Comparison of ENCODE assay signal across 12 cellular contexts in the genomic region with DNA sequence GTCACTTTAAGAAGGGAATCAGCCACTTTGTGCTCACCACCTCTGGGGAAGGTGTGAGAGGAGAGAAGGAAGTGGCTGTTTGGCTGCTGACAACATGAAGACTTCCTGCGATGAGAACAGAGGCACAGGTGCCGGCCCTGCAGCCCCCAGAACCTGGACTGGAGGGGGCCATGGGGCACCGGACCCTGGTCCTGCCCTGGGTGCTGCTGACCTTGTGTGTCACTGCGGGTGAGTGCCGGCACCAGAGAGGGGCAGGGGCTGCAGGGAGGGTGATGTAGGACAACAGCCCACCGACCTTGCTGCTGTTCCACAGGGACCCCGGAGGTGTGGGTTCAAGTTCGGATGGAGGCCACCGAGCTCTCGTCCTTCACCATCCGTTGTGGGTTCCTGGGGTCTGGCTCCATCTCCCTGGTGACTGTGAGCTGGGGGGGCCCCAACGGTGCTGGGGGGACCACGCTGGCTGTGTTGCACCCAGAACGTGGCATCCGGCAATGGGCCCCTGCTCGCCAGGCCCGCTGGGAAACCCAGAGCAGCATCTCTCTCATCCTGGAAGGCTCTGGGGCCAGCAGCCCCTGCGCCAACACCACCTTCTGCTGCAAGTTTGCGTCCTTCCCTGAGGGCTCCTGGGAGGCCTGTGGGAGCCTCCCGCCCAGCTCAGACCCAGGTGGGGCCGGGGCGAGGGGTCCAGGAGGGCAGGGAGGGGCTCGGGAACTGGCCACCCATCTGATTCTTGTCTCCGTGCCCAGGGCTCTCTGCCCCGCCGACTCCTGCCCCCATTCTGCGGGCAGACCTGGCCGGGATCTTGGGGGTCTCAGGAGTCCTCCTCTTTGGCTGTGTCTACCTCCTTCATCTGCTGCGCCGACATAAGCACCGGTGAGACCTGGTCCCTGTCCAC. TPM values are rescaled to one million over a fixed set of nuclear protein-coding genes. Genes with fewer than 3 reads are reported as not detected.
DNase-seq lines count a peak whose midpoint lies in the region; ATAC-seq and TF ChIP-seq lines count a peak whose summit lies in the region.
"Not testable (repeated sequence)": the region's sequence is repeated elsewhere in the genome, so short reads cannot be mapped to it uniquely, and the experiment has no call there.
"Had no signal": no experiment of that assay in that cellular context is flagged by ENCODE, and none has a peak within 500 bp of the region (broad histone marks: within the 10 kb centered on the region; RNA-seq: fewer than 3 reads in every experiment).

Gene PVRIG (plus strand): TSS at position 149 of the 895 bp plus-strand sequence. CDS start 22 bp downstream, at position 171.

- H3K36me3 ChIP-seq in CD4-positive, alpha-beta memory T cell (ENCODE audit: insufficient read depth, low read length); Karpas-422 (ENCODE audit: insufficient read depth, low read length); rectal smooth muscle tissue (ENCODE audit: control insufficient read depth, insufficient read depth, low read length): not testable (repeated sequence)
- peaks cover 0 to 38% (median 0%) of the 10 kb centered on the region in 3 donors for H3K36me3 ChIP-seq in esophagus squamous epithelium

- peaks cover 28 to 82% (median 52%) of the 10 kb centered on the region in 4 donors for H3K4me1 Mint-ChIP-seq in CD4-positive, alpha-beta memory T cell
- peaks cover 56% of the 10 kb centered on the region for H3K4me1 Mint-ChIP-seq in activated CD4-positive, alpha-beta T cell treated with anti-CD3 and anti-CD28 coated beads for 36 hours
- peaks cover 66% of the 10 kb centered on the region for H3K4me1 Mint-ChIP-seq in activated T-cell treated with anti-CD3 and anti-CD28 coated beads, Interleukin-2, amount 50 U/mL, for 24 hours (ENCODE audit: low read depth)
- peaks cover 57% of the 10 kb centered on the region for H3K4me1 Mint-ChIP-seq in activated naive CD8-positive, alpha-beta T cell (ENCODE audit: low read depth)

- H3K9me2 ChIP-seq in Karpas-422 (replicated peaks; ENCODE audit: insufficient read depth, low read length) = not testable (repeated sequence)

- peak within 1 kb of the TSS; percentile 54 for H3K4me2 ChIP-seq in Karpas-422 (ENCODE audit: low read depth, low read length, poor library complexity, severe bottlenecking)

- CTCF ChIA-PET in CD4-positive, alpha-beta memory T cell (lab: Charles Lee; ENCODE audit: partially characterized antibody) = interaction anchor here (1.1 to 5.3 kb wide), 3 partner anchors 32 to 138 kb away, joined by 3 to 108 read pairs (median 3); no protein-coding TSS in a partner anchor
- CTCF ChIA-PET in activated CD4-positive, alpha-beta T cell treated with anti-CD3 and anti-CD28 coated beads for 36 hours (lab: Charles Lee) = interaction anchor here (0.6 to 1.2 kb wide), 4 partner anchors 9 to 170 kb away, joined by 3 read pairs; no protein-coding TSS in a partner anchor

- 63 to 83% methylated on average over 6 to 8 of the region's 31 CpGs for WGBS in esophagus squamous epithelium, 2 donors

- H3K4me3 Mint-ChIP-seq in CD4-positive, alpha-beta memory T cell = peak within 1 kb of the TSS; percentile 92 to 98 (median 96)
- peak within 1 kb of the TSS; percentile 96 for H3K4me3 Mint-ChIP-seq in activated CD4-positive, alpha-beta T cell treated with anti-CD3 and anti-CD28 coated beads for 36 hours
- peak within 1 kb of the TSS; percentile 94 for H3K4me3 Mint-ChIP-seq in activated T-cell treated with anti-CD3 and anti-CD28 coated beads, Interleukin-2, amount 50 U/mL, for 24 hours
- peak within 1 kb of the TSS; percentile 97 for H3K4me3 Mint-ChIP-seq in activated naive CD8-positive, alpha-beta T cell

- H2AFZ ChIP-seq in Karpas-422 (ENCODE audit: low read length) = not testable (repeated sequence)

- H3K27me3 Mint-ChIP-seq in CD4-positive, alpha-beta memory T cell; activated CD4-positive, alpha-beta T cell treated with anti-CD3 and anti-CD28 coated beads for 36 hours; activated T-cell treated with anti-CD3 and anti-CD28 coated beads, Interleukin-2, amount 50 U/mL, for 24 hours; activated naive CD8-positive, alpha-beta T cell: not testable (repeated sequence)

- peaks cover 61% of the 10 kb centered on the region for H3K4me1 ChIP-seq in CD4-positive, alpha-beta memory T cell (ENCODE audit: insufficient read depth, low read length)
- H3K4me1 ChIP-seq in Karpas-422 (ENCODE audit: low read length) = peaks cover 33% of the 10 kb centered on the region
- not testable (repeated sequence) for H3K4me1 ChIP-seq in esophagus squamous epithelium; rectal smooth muscle tissue (ENCODE audit: control insufficient read depth, insufficient read depth, low read length)

- peaks cover 4 to 42% of the 10 kb centered on the region in 2 donors for H3K36me3 Mint-ChIP-seq in CD4-positive, alpha-beta memory T cell
- peaks cover 53% of the 10 kb centered on the region for H3K36me3 Mint-ChIP-seq in activated CD4-positive, alpha-beta T cell treated with anti-CD3 and anti-CD28 coated beads for 36 hours (ENCODE audit: low read depth)
- peaks cover 58% of the 10 kb centered on the region for H3K36me3 Mint-ChIP-seq in activated T-cell treated with anti-CD3 and anti-CD28 coated beads, Interleukin-2, amount 50 U/mL, for 24 hours (ENCODE audit: low read depth)
- H3K36me3 Mint-ChIP-seq in activated naive CD8-positive, alpha-beta T cell = not testable (repeated sequence)

- H3K9me3 Mint-ChIP-seq in CD4-positive, alpha-beta memory T cell; activated CD4-positive, alpha-beta T cell treated with anti-CD3 and anti-CD28 coated beads for 36 hours (ENCODE audit: low read depth); activated T-cell treated with anti-CD3 and anti-CD28 coated beads, Interleukin-2, amount 50 U/mL, for 24 hours; activated naive CD8-positive, alpha-beta T cell (ENCODE audit: low read depth): not testable (repeated sequence)

- H4K20me1 ChIP-seq in Karpas-422 (ENCODE audit: insufficient read depth, low read depth, low read length) = not testable (repeated sequence)

- H3K9ac ChIP-seq in Karpas-422 (ENCODE audit: low read length) = peak within 1 kb of the TSS; percentile 73
- not testable (repeated sequence) for H3K9ac ChIP-seq in rectal smooth muscle tissue (ENCODE audit: low read length)

- peak within 1 kb of the TSS; percentile 84 to 91 for H3K4me3 ChIP-seq in CD4-positive, alpha-beta memory T cell (ENCODE audit: low read length in 2 of 2)
- H3K4me3 ChIP-seq in Karpas-422 (ENCODE audit: low read length) (peak within 1 kb of the TSS; percentile 55; the same call in 1 of the 2 replicates), esophagus squamous epithelium (peak within 1 kb of the TSS in 3 of 4 donors; percentile 16 to 46 (median 35)), rectal smooth muscle tissue (ENCODE audit: low read length) (peak within 1 kb of the TSS; percentile 41)

- H3K9me3 ChIP-seq in CD4-positive, alpha-beta memory T cell (ENCODE audit: control insufficient read depth in 1 of 2, low read length in 2 of 2); Karpas-422 (ENCODE audit: low read length); esophagus squamous epithelium: not testable (repeated sequence)

- intact Hi-C loops in CD4-positive, alpha-beta memory T cell (cut with micrococcal nuclease) = loop anchor here (2.0 to 5.0 kb wide), 3 partner anchors 125 to 303 kb away; partner anchors contain the start of gene TRIM4
- intact Hi-C loops in activated CD4-positive, alpha-beta T cell treated with anti-CD3 and anti-CD28 coated beads for 36 hours (cut with DNase I, micrococcal nuclease) = loop anchor here (2.0 to 5.0 kb wide), 6 partner anchors 29 to 209 kb away; partner anchors contain the start of genes GAL3ST4 (in 1 of the 2), GPC2 (in 1 of the 2), MEPCE (in 1 of the 2) and STAG3 (in 1 of the 2)
- intact Hi-C loops in esophagus squamous epithelium (cut with DNase I) = not testable (repeated sequence)

- TF ChIP-seq POLR2A in esophagus squamous epithelium (IDR thresholded peaks at IDR 0.05) = peak in 1 of 4 donors; percentile 46

- H3K79me2 ChIP-seq in Karpas-422 (ENCODE audit: low read length) = not testable (repeated sequence)

- not testable (repeated sequence) for TF ChIP-seq CTCF in esophagus squamous epithelium (IDR thresholded peaks at IDR 0.05)

- peak; percentile 36 to 62 (median 45) for DNase-seq in CD4-positive, alpha-beta memory T cell
- DNase-seq in Karpas-422; esophagus squamous epithelium (lab: John Stamatoyannopoulos, UW): not testable (repeated sequence)
- peak; percentile 73 for DNase-seq in activated CD4-positive, alpha-beta T cell treated with anti-CD3 and anti-CD28 coated beads for 36 hours
- DNase-seq in activated T-cell treated with anti-CD3 and anti-CD28 coated beads, Interleukin-2, amount 50 U/mL, for 24 hours = peak; percentile 75
- DNase-seq in stimulated activated naive CD4-positive, alpha-beta T cell (lab: John Stamatoyannopoulos, UW) = peak in 5 of 6 experiments; percentile 9 to 67 (median 58)

- peak within 1 kb of the TSS; percentile 90 for H3K27ac ChIP-seq in CD4-positive, alpha-beta memory T cell (ENCODE audit: low read depth, low read length)
- H3K27ac ChIP-seq in Karpas-422 (ENCODE audit: low read length) (peak within 1 kb of the TSS; percentile 75), esophagus squamous epithelium (peak within 1 kb of the TSS; percentile 51 to 79 (median 66))
- H3K27ac ChIP-seq in rectal smooth muscle tissue (ENCODE audit: low read depth, low read length) = not testable (repeated sequence)

- ATAC-seq in activated CD4-positive, alpha-beta T cell treated with anti-CD3 and anti-CD28 coated beads for 36 hours = peak; percentile 11

- H3K27me3 ChIP-seq in CD4-positive, alpha-beta memory T cell (ENCODE audit: insufficient read depth, low read length); Karpas-422 (ENCODE audit: low read length); esophagus squamous epithelium; rectal smooth muscle tissue (ENCODE audit: control insufficient read depth, insufficient read depth, low read length): not testable (repeated sequence)

- POLR2A ChIA-PET in CD4-positive, alpha-beta memory T cell (lab: Charles Lee; ENCODE audit: partially characterized antibody) = interaction anchor here (0.6 to 4.5 kb wide), 24 partner anchors 10 to 326 kb away, joined by 3 to 29 read pairs (median 6); partner anchors contain the start of genes AP4M1, GAL3ST4, GPC2 and LAMTOR4
- POLR2A ChIA-PET in activated CD4-positive, alpha-beta T cell treated with anti-CD3 and anti-CD28 coated beads for 36 hours (lab: Charles Lee) = interaction anchor here (0.6 to 0.9 kb wide), 2 partner anchors 53 to 366 kb away, joined by 3 read pairs; partner anchors contain the start of genes FBXO24 and LRCH4

- H3K27ac Mint-ChIP-seq in CD4-positive, alpha-beta memory T cell = peak within 1 kb of the TSS; percentile 96 to 99 (median 99)
- H3K27ac Mint-ChIP-seq in activated CD4-positive, alpha-beta T cell treated with anti-CD3 and anti-CD28 coated beads for 36 hours = peak within 1 kb of the TSS; percentile 90
- H3K27ac Mint-ChIP-seq in activated T-cell treated with anti-CD3 and anti-CD28 coated beads, Interleukin-2, amount 50 U/mL, for 24 hours = peak within 1 kb of the TSS; percentile 97
- H3K27ac Mint-ChIP-seq in activated naive CD8-positive, alpha-beta T cell = peak within 1 kb of the TSS; percentile 98

RNA-seq across cellular contexts. Expression of gene PVRIG, which starts in this region (rescaled TPM):
- 10 to 100 TPM; 77.4 to 85.2 TPM for total RNA-seq in CD4-positive, alpha-beta memory T cell
- polyA plus RNA-seq in CD4-positive, alpha-beta memory T cell = 10 to 100 TPM; 68.2 to 87.3 TPM
- 1.6 and 2.7 TPM in 2 replicates for total RNA-seq in Karpas-422 (2014; rRNA removed; shearing (Covaris generic); ENCODE audit: low replicate concordance)
- 10 to 100 TPM; 26.9 to 27.7 TPM for total RNA-seq in activated CD4-positive, alpha-beta T cell treated with anti-CD3 and anti-CD28 coated beads for 36 hours
- under 1 TPM; 0.26 to 0.99 (median 0.67) TPM for total RNA-seq in esophagus squamous epithelium
- total RNA-seq: A673, Daoy, mammary epithelial cell, RPMI7951 had no signal
- polyA plus RNA-seq: mammary epithelial cell had no signal

Comparison
In these comparisons a context has a peak if more than half of its experiments do, and no peak if none do; other contexts are left out.
1. H3K4me3 ChIP-seq: peak in every context shown above with its lines; median percentile 88 in CD4-positive, alpha-beta memory T cell; 55 in Karpas-422; 41 in rectal smooth muscle tissue; 35 in esophagus squamous epithelium.